1 cellular context compared by ENCODE assay signal in the genomic region with DNA sequence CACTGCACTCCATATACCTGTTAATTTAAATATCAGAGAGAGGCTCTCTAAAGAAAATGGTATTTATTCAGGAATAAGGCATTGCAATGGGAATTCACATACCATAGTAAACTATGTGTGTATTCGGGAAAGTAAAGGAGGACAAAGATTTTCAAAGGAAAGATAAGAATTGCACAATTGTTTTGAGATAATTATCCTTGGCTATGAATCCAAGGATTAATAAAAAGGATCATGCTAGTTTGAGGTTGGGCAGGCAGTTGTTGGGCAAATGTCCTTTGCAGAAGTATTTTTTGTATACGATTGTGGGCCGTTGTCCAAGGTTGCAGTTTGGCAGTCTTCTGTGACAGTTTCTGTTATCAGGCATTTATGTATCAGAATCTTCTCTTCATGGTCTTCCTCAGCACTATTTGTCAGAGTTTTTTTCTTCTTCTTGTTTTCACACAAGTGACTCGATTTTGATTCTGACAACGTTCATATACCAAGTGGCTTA.
TF ChIP-seq lines count a peak whose summit lies in the region.

No MANE protein-coding gene starts in this region.

TF ChIP-seq in K562, 482 proteins besides CTCF, POLR2A, EP300 and RAD21 (continued from another document):
- TF ChIP-seq ATF6 (CRISPR knock-in tag; IDR thresholded peaks at IDR 0.05): no peak
- no peak for TF ChIP-seq KLF13 (tag; IDR thresholded peaks at IDR 0.05; ENCODE audit: borderline replicate concordance, low read depth)
- TF ChIP-seq CEBPB (tag; IDR thresholded peaks at IDR 0.05): peak; percentile 17; the same call in 1 of the 2 replicates
- no peak for TF ChIP-seq FOXK1 (CRISPR knock-in tag; IDR thresholded peaks at IDR 0.05; ENCODE audit: borderline replicate concordance)
- no peak for TF ChIP-seq RFX5 (IDR thresholded peaks at IDR 0.05; ENCODE audit: low read depth, low read length)
- no peak for TF ChIP-seq PKNOX1 (IDR thresholded peaks at IDR 0.05)
